Comparison of ENCODE assay signal across 25 cellular contexts in genomic region chr7:136136906-136137305, GRCh38.
DNase-seq lines count a peak whose midpoint lies in the region; ATAC-seq and TF ChIP-seq lines count a peak whose summit lies in the region.
"Had no signal": no experiment of that assay in that cellular context is flagged by ENCODE, and none has a peak within 500 bp of the region (broad histone marks: within the 10 kb centered on the region; RNA-seq: fewer than 3 reads in every experiment).

No MANE protein-coding gene starts in this region.

- no peak overlapping the region for H3K14ac ChIP-seq in neuronal stem cell (ENCODE audit: low read length)

- H2AK5ac ChIP-seq in neuronal stem cell (ENCODE audit: low read depth, low read length): no peak overlapping the region

- peak; percentile 35; the same call in 1 of the 3 replicates for ATAC-seq in GM23338
- ATAC-seq: Right ventricle myocardium inferior, T-cell had no signal

- in situ Hi-C loops in GM23248 (cut with MboI): no loop called here

- H3K9ac ChIP-seq in endodermal cell (ENCODE audit: extremely low read depth, low read length, poor library complexity, severe bottlenecking): no peak overlapping the region
- no peak overlapping the region for H3K9ac ChIP-seq in neuronal stem cell (ENCODE audit: low read depth, low read length, poor library complexity)
- no peak overlapping the region for H3K9ac ChIP-seq in GM23248

- H3K18ac ChIP-seq in neuronal stem cell (ENCODE audit: low read length): no peak overlapping the region

- H2BK5ac ChIP-seq in neuronal stem cell (ENCODE audit: low read length): no peak overlapping the region

- H3K9me3 ChIP-seq in endodermal cell (ENCODE audit: control insufficient read depth, low read length): no peaks in the 10 kb centered on the region
- no peaks in the 10 kb centered on the region for H3K9me3 ChIP-seq in neuronal stem cell (replicated peaks in 1 of 2; ENCODE audit: control insufficient read depth in 2 of 2, insufficient read depth in 1 of 2, low read depth in 1 of 2, low read length in 2 of 2)
- H3K9me3 ChIP-seq in GM23248 (ENCODE audit: low read depth): no peaks in the 10 kb centered on the region
- H3K9me3 ChIP-seq: MG63, SJSA1 had no signal

- H2AFZ ChIP-seq in GM23338 (peak overlapping the region; percentile 81), neuronal stem cell (ENCODE audit: low read length) (peak overlapping the region; percentile 70), GM23248 (no peak overlapping the region)
- H2AFZ ChIP-seq: PC-9 had no signal

- H4K20me1 ChIP-seq in GM23338 (replicated peaks; ENCODE audit: insufficient read depth): no peaks in the 10 kb centered on the region
- H4K20me1 ChIP-seq in GM23248 (ENCODE audit: insufficient read depth): no peaks in the 10 kb centered on the region

- H3K9me2 ChIP-seq in GM23338 (ENCODE audit: insufficient read depth) (no peaks in the 10 kb centered on the region), GM23248 (ENCODE audit: insufficient read depth) (no peaks in the 10 kb centered on the region)

- no peak for TF ChIP-seq CTCF in GM23338 (conservative IDR thresholded peaks at IDR 0.05; ENCODE audit: low read depth in 2 of 2)
- TF ChIP-seq CTCF in endodermal cell (conservative IDR thresholded peaks at IDR 0.05): no peak

- H3F3A ChIP-seq in GM23338 (replicated peaks; ENCODE audit: low read depth) (no peaks in the 10 kb centered on the region), GM23248 (ENCODE audit: insufficient read depth) (no peaks in the 10 kb centered on the region)

- H3K27me3 Mint-ChIP-seq in GM23338 (ENCODE audit: insufficient read depth, low read depth, poor library complexity) (peaks cover 4% of the 10 kb centered on the region), endodermal cell (ENCODE audit: insufficient read depth) (no peaks in the 10 kb centered on the region)
- H3K27me3 Mint-ChIP-seq: CD4-positive, alpha-beta memory T cell had no signal

- H3K27ac ChIP-seq in GM23338 (ENCODE audit: low read depth) (no peak overlapping the region), endodermal cell (ENCODE audit: low read depth, low read length) (peak overlapping the region; percentile 19), neuronal stem cell (replicated peaks; ENCODE audit: low read length) (no peak overlapping the region), GM23248 (no peak overlapping the region)
- H3K27ac ChIP-seq: PC-9, SJSA1 had no signal

- H3K36me3 ChIP-seq in GM23338 (ENCODE audit: insufficient read depth): no peaks in the 10 kb centered on the region
- no peaks in the 10 kb centered on the region for H3K36me3 ChIP-seq in endodermal cell (ENCODE audit: control insufficient read depth, insufficient read depth, low read length)
- no peaks in the 10 kb centered on the region for H3K36me3 ChIP-seq in neuronal stem cell (replicated peaks in 1 of 2; ENCODE audit: control insufficient read depth in 2 of 2, insufficient read depth in 2 of 2, low read length in 2 of 2)
- H3K36me3 ChIP-seq in GM23248 (ENCODE audit: low read depth): no peaks in the 10 kb centered on the region
- H3K36me3 ChIP-seq: MG63, SJSA1 had no signal

- no peak overlapping the region for H4K8ac ChIP-seq in neuronal stem cell (ENCODE audit: low read depth, low read length)

- no peak overlapping the region for H3K4me2 ChIP-seq in GM23338
- H3K4me2 ChIP-seq in neuronal stem cell (ENCODE audit: insufficient read depth, low read length, poor library complexity, severe bottlenecking): no peak overlapping the region
- H3K4me2 ChIP-seq in GM23248 (ENCODE audit: unreplicated experiment): no peak overlapping the region
- H3K4me2 ChIP-seq: PC-9 had no signal

- no peaks in the 10 kb centered on the region for H3K79me2 ChIP-seq in GM23338 (replicated peaks; ENCODE audit: insufficient read depth)
- no peaks in the 10 kb centered on the region for H3K79me2 ChIP-seq in GM23248 (ENCODE audit: insufficient read depth)

- peak; percentile 18 for DNase-seq in GM23338 (ENCODE audit: low spot score)
- DNase-seq in NCI-H524 treated with DMSO at 0.1 percent for 48 hours (lab: John Stamatoyannopoulos, UW): peak; percentile 60
- DNase-seq in endodermal cell: no peak
- no peak for DNase-seq in neuronal stem cell (ENCODE audit: low spot score)
- no peak for DNase-seq in stimulated activated CD4-positive, alpha-beta T cell treated with anti-CD3 and anti-CD28 coated beads, Interleukin-15, amount 100 ng/mL, for 24 hours
- no peak for DNase-seq in ecto neural progenitor cell (ENCODE audit: low spot score)
- DNase-seq in GM23248: no peak
- DNase-seq: C1 segment of cervical spinal cord; CD4-positive, alpha-beta memory T cell; COR-L47; DMS 273 treated with DMSO at 0.1 percent for 48 hours; DMS79; EL; GDM1; IMR-90; KG1; MG63; NCI-H2029; NCI-H345; NCI-H510A treated with DMSO at 0.1 percent for 48 hours; NCI-H774; PC-9; T-cell had no signal

- H3K36me3 Mint-ChIP-seq in GM23338 (ENCODE audit: low read depth): no peaks in the 10 kb centered on the region
- no peaks in the 10 kb centered on the region for H3K36me3 Mint-ChIP-seq in endodermal cell (ENCODE audit: low read depth)

- H3K9me3 Mint-ChIP-seq in GM23338: peaks cover 3% of the 10 kb centered on the region; the same call in 1 of the 3 replicates
- no peaks in the 10 kb centered on the region for H3K9me3 Mint-ChIP-seq in endodermal cell
- H3K9me3 Mint-ChIP-seq: T-cell had no signal

- H3K27ac Mint-ChIP-seq in GM23338: peak overlapping the region; percentile 63
- H3K27ac Mint-ChIP-seq in endodermal cell: no peak overlapping the region
- H3K27ac Mint-ChIP-seq: CD4-positive, alpha-beta memory T cell; T-cell had no signal

- H3K4ac ChIP-seq in neuronal stem cell (ENCODE audit: low read length): no peak overlapping the region

- H3K4me1 Mint-ChIP-seq in GM23338 (peaks cover 17% of the 10 kb centered on the region), endodermal cell (peaks cover 6% of the 10 kb centered on the region)
- H3K4me1 Mint-ChIP-seq: T-cell had no signal

- H2BK12ac ChIP-seq in neuronal stem cell (ENCODE audit: low read length): no peak overlapping the region

- no peak overlapping the region for H3K4me3 ChIP-seq in GM23338
- H3K4me3 ChIP-seq in endodermal cell (ENCODE audit: low read length): no peak overlapping the region
- H3K4me3 ChIP-seq in neuronal stem cell (ENCODE audit: low read length in 2 of 2): no peak overlapping the region
- no peak overlapping the region for H3K4me3 ChIP-seq in GM23248
- H3K4me3 ChIP-seq: MG63, PC-9, SJSA1 had no signal

- no peaks in the 10 kb centered on the region for H3K79me1 ChIP-seq in neuronal stem cell (ENCODE audit: low read depth, low read length)

- no peaks in the 10 kb centered on the region for H3K27me3 ChIP-seq in GM23338 (ENCODE audit: insufficient read depth)
- peaks cover 19% of the 10 kb centered on the region for H3K27me3 ChIP-seq in endodermal cell (ENCODE audit: control insufficient read depth, insufficient read depth, low read length, poor library complexity, severe bottlenecking)
- H3K27me3 ChIP-seq in neuronal stem cell (ENCODE audit: control insufficient read depth in 3 of 3, insufficient read depth in 3 of 3, low read depth in 1 of 3, low read length in 3 of 3): no peaks in the 10 kb centered on the region
- H3K27me3 ChIP-seq in GM23248 (replicated peaks; ENCODE audit: insufficient read depth): peaks cover 5% of the 10 kb centered on the region
- H3K27me3 ChIP-seq: MG63, SJSA1 had no signal

- peaks cover 12% of the 10 kb centered on the region; the same call in 1 of the 2 replicates for H3K4me1 ChIP-seq in GM23338 (ENCODE audit: insufficient read depth)
- H3K4me1 ChIP-seq in endodermal cell (ENCODE audit: control insufficient read depth, insufficient read depth, low read length): peaks cover 6% of the 10 kb centered on the region
- H3K4me1 ChIP-seq in neuronal stem cell (ENCODE audit: control insufficient read depth in 2 of 2, insufficient read depth in 1 of 2, low read depth in 1 of 2, low read length in 2 of 2): peaks cover 9 to 24% of the 10 kb centered on the region in 2 donors
- peaks cover 11% of the 10 kb centered on the region; the same call in 1 of the 2 replicates for H3K4me1 ChIP-seq in GM23248 (ENCODE audit: insufficient read depth)

- 78 to 91% methylated on average over 3 to 5 of the region's 5 CpGs for WGBS in endodermal cell (ENCODE audit: insufficient coverage in 1 of 2, insufficient read length in 1 of 2), 2 experiments
- no CpG with 5 or more reads among the region's 5 CpGs for WGBS in neuronal stem cell (ENCODE audit: extremely low coverage in 2 of 2, insufficient read length in 2 of 2, insufficient replicate concordance in 1 of 2), 2 donors
- 35 to 49% methylated on average over 5 of the region's 5 CpGs for WGBS in GM23248 (ENCODE audit: low coverage in 1 of 2, low lambda C conversion rate in 2 of 2, missing lambda C conversion rate in 2 of 2), 2 experiments

- H3K4me3 Mint-ChIP-seq in GM23338 (no peak overlapping the region), endodermal cell (no peak overlapping the region)
- H3K4me3 Mint-ChIP-seq: CD4-positive, alpha-beta memory T cell; T-cell had no signal

- no peak overlapping the region for H3K23ac ChIP-seq in neuronal stem cell (ENCODE audit: low read depth, low read length, poor library complexity)

- no peak overlapping the region for H2BK120ac ChIP-seq in neuronal stem cell (ENCODE audit: low read depth, low read length)

- H2BK15ac ChIP-seq in neuronal stem cell (ENCODE audit: low read length): no peak overlapping the region

- no peak overlapping the region for H4K91ac ChIP-seq in neuronal stem cell (ENCODE audit: low read depth, low read length, poor library complexity)

TF ChIP-seq in GM23338, 12 proteins besides CTCF, POLR2A, EP300 and RAD21 (continues in another document):
- TF ChIP-seq ETS1 (IDR thresholded peaks at IDR 0.05): no peak
- TF ChIP-seq NANOG (IDR thresholded peaks at IDR 0.05; ENCODE audit: borderline replicate concordance): no peak
- TF ChIP-seq ZNF331 (CRISPR knock-in tag; IDR thresholded peaks at IDR 0.05; ENCODE audit: low read depth): no peak
- TF ChIP-seq EZH2 (IDR thresholded peaks at IDR 0.05; ENCODE audit: low read depth, unreplicated experiment): no peak
- TF ChIP-seq CREB1 (CRISPR knock-in tag; IDR thresholded peaks at IDR 0.05; ENCODE audit: low read depth): no peak
- TF ChIP-seq EZH2phosphoT487 (IDR thresholded peaks at IDR 0.05; ENCODE audit: unreplicated experiment): no peak
- TF ChIP-seq POLR2AphosphoS5 (IDR thresholded peaks at IDR 0.05; ENCODE audit: low read depth): no peak

Comparison
In these comparisons a context has a peak if more than half of its experiments do, and no peak if none do; other contexts are left out.
1. DNase-seq: peak in GM23338 (single experiment) and NCI-H524 treated with DMSO at 0.1 percent for 48 hours (single experiment); none in endodermal cell (single experiment), neuronal stem cell (single experiment), stimulated activated CD4-positive, alpha-beta T cell treated with anti-CD3 and anti-CD28 coated beads, Interleukin-15, amount 100 ng/mL, for 24 hours (single experiment), ecto neural progenitor cell (single experiment) and GM23248 (single experiment).